Comparison of ENCODE assay signal across 9 cellular contexts in genomic region chr14:69346710-69347109, GRCh38. TPM values are rescaled to one million over a fixed set of nuclear protein-coding genes. Genes with fewer than 3 reads are reported as not detected.
DNase-seq lines count a peak whose midpoint lies in the region; ATAC-seq and TF ChIP-seq lines count a peak whose summit lies in the region.
"Had no signal": no experiment of that assay in that cellular context is flagged by ENCODE, and none has a peak within 500 bp of the region (broad histone marks: within the 10 kb centered on the region; RNA-seq: fewer than 3 reads in every experiment).

No MANE protein-coding gene starts in this region.

- H3K4me1 ChIP-seq in vagina = no peaks in the 10 kb centered on the region

- ATAC-seq in HG03139 (IDR thresholded peaks at IDR 0.05; ENCODE audit: unreplicated experiment) = no peak

- peak; percentile 62 for TF ChIP-seq CTCF in GM12873 (IDR thresholded peaks at IDR 0.05; ENCODE audit: insufficient read depth, low read depth, low read length, missing control alignments)
- peak; percentile 78 for TF ChIP-seq CTCF in WERI-Rb-1 (IDR thresholded peaks at IDR 0.05; ENCODE audit: low read depth, low read length)
- TF ChIP-seq CTCF in vagina (IDR thresholded peaks at IDR 0.05) = no peak

- H3K27ac ChIP-seq in WERI-Rb-1 = no peak overlapping the region
- no peak overlapping the region for H3K27ac ChIP-seq in vagina

- H3K4me3 ChIP-seq in WERI-Rb-1 (ENCODE audit: low read depth, low read length) (no peak overlapping the region), vagina (no peak overlapping the region)

- H3K27me3 ChIP-seq in WERI-Rb-1 (ENCODE audit: insufficient read depth, low read depth, severe bottlenecking) (no peaks in the 10 kb centered on the region), vagina (no peaks in the 10 kb centered on the region)

- intact Hi-C loops in vagina (cut with DNase I) = no loop called here

- H3K9me3 ChIP-seq in WERI-Rb-1 (ENCODE audit: severe bottlenecking) (no peaks in the 10 kb centered on the region), vagina (no peaks in the 10 kb centered on the region)

- DNase-seq in AG08395 (ENCODE audit: low spot score) = peak; percentile 38
- peak; percentile 66 for DNase-seq in WERI-Rb-1
- DNase-seq in islet precursor cell = peak; percentile 86
- no peak for DNase-seq in vagina (ENCODE audit: extremely low spot score in 2 of 2)
- DNase-seq in DMS114 treated with DMSO at 0.1 percent for 48 hours (lab: John Stamatoyannopoulos, UW; ENCODE audit: unreplicated experiment) = no peak
- DNase-seq in GDM1 (lab: John Stamatoyannopoulos, UW) = no peak
- DNase-seq: activated naive CD8-positive, alpha-beta T cell treated with anti-CD3 and anti-CD28 coated beads, Interleukin-2, amount 10 ng/mL, durations not matched to agents 7 days and 5 days had no signal

- no peak for TF ChIP-seq POLR2A in vagina (IDR thresholded peaks at IDR 0.05)

- H3K36me3 ChIP-seq in WERI-Rb-1 (no peaks in the 10 kb centered on the region), vagina (no peaks in the 10 kb centered on the region)

RNA-seq across cellular contexts. Expression of gene ERH, which starts 51.4 kb away (rescaled TPM):
- total RNA-seq in vagina = 77.8 TPM

RNA-seq across cellular contexts. Expression of gene SLC39A9, which starts 51.8 kb away (rescaled TPM):
- 46.7 TPM for total RNA-seq in vagina

Comparison
In these comparisons a context has a peak if more than half of its experiments do, and no peak if none do; other contexts are left out.
1. DNase-seq: peak in AG08395 (single experiment), WERI-Rb-1 (single experiment) and islet precursor cell (single experiment); none in vagina (0 of 2), DMS114 treated with DMSO at 0.1 percent for 48 hours (single experiment) and GDM1 (single experiment).
2. CTCF ChIP-seq: peak in GM12873 (single experiment) and WERI-Rb-1 (single experiment); none in vagina (0 of 3).